ENCODE assay signal across 8 cellular contexts in genomic region chr7:148697950-148698396, GRCh38. TPM values are rescaled to one million over a fixed set of nuclear protein-coding genes. Genes with fewer than 3 reads are reported as not detected.
DNase-seq lines count a peak whose midpoint lies in the region; ATAC-seq and TF ChIP-seq lines count a peak whose summit lies in the region.

No MANE protein-coding gene starts in this region.

- CTCF ChIA-PET in CD8-positive, alpha-beta memory T cell (lab: Charles Lee), result interaction anchor here (0.9 to 1.4 kb wide), 5 partner anchors 11 to 258 kb away, joined by 3 to 5 read pairs (median 4); no protein-coding TSS in a partner anchor

- H3K79me2 ChIP-seq in neural cell (replicated peaks; ENCODE audit: insufficient read depth, low read length), result peaks cover 46% of the 10 kb centered on the region

- POLR2A ChIA-PET in CD8-positive, alpha-beta memory T cell (lab: Charles Lee), result interaction anchor here (0.6 to 2.5 kb wide), 7 partner anchors 75 to 289 kb away, joined by 3 to 11 read pairs (median 3); no protein-coding TSS in a partner anchor

- peaks cover 41 to 55% (median 50%) of the 10 kb centered on the region in 3 donors for H3K4me1 Mint-ChIP-seq in CD8-positive, alpha-beta memory T cell

- H3K4me1 ChIP-seq in CD8-positive, alpha-beta memory T cell (ENCODE audit: insufficient read depth, low read length), result peaks cover 38% of the 10 kb centered on the region
- H3K4me1 ChIP-seq in effector memory CD4-positive, alpha-beta T cell (ENCODE audit: control insufficient read depth, insufficient read depth, low read length, poor library complexity, severe bottlenecking), result peaks cover 20% of the 10 kb centered on the region

- H3K9me3 Mint-ChIP-seq in CD8-positive, alpha-beta memory T cell, result no peaks in the 10 kb centered on the region

- no peaks in the 10 kb centered on the region for H3K9me2 ChIP-seq in neural cell (ENCODE audit: insufficient read depth, low read length)

- no peaks in the 10 kb centered on the region for H4K20me1 ChIP-seq in neural cell (ENCODE audit: insufficient read depth)

- no peaks in the 10 kb centered on the region for H3K9me3 ChIP-seq in CD8-positive, alpha-beta memory T cell (ENCODE audit: low read length)
- H3K9me3 ChIP-seq in effector memory CD4-positive, alpha-beta T cell (ENCODE audit: control insufficient read depth, low read length), result no peaks in the 10 kb centered on the region
- H3K9me3 ChIP-seq in neural cell (ENCODE audit: low read length), result no peaks in the 10 kb centered on the region

- H3K27ac ChIP-seq in CD8-positive, alpha-beta memory T cell (ENCODE audit: low read depth, low read length), result peak overlapping the region; percentile 80
- peak overlapping the region; percentile 84 for H3K27ac ChIP-seq in effector memory CD4-positive, alpha-beta T cell (ENCODE audit: insufficient read depth, low read length, poor library complexity, severe bottlenecking)
- peak overlapping the region; percentile 75 for H3K27ac ChIP-seq in neural cell (ENCODE audit: low read length)

- H3K36me3 Mint-ChIP-seq in CD8-positive, alpha-beta memory T cell, result peaks cover 0 to 6% (median 0%) of the 10 kb centered on the region in 3 donors

- TF ChIP-seq EP300 in neural cell (conservative IDR thresholded peaks at IDR 0.05; ENCODE audit: poor library complexity, severe bottlenecking), result no peak

- TF ChIP-seq CTCF in neural cell (IDR thresholded peaks at IDR 0.05; ENCODE audit: poor library complexity, severe bottlenecking), result no peak
- no peak for TF ChIP-seq CTCF in omental fat pad (IDR thresholded peaks at IDR 0.05)

- H3F3A ChIP-seq in neural cell (ENCODE audit: insufficient read depth, low read length, poor library complexity, severe bottlenecking), result no peaks in the 10 kb centered on the region

- H3K27me3 ChIP-seq in CD8-positive, alpha-beta memory T cell (ENCODE audit: insufficient read depth, low read length, poor library complexity, severe bottlenecking), result no peaks in the 10 kb centered on the region
- no peaks in the 10 kb centered on the region for H3K27me3 ChIP-seq in effector memory CD4-positive, alpha-beta T cell (replicated peaks; ENCODE audit: control insufficient read depth, insufficient read depth, low read length, poor library complexity, severe bottlenecking)
- no peaks in the 10 kb centered on the region for H3K27me3 ChIP-seq in neural cell (ENCODE audit: insufficient read depth, low read depth, low read length)

- H3K27ac Mint-ChIP-seq in CD8-positive, alpha-beta memory T cell, result peak overlapping the region; percentile 88 to 95 (median 94)

- ATAC-seq in GM21723 (IDR thresholded peaks at IDR 0.05; ENCODE audit: unreplicated experiment) (peak; percentile 4), omental fat pad (ENCODE audit: low FRiP score) (no peak), HG03457 (IDR thresholded peaks at IDR 0.05; ENCODE audit: unreplicated experiment) (no peak)

- TF ChIP-seq RAD21 in neural cell (conservative IDR thresholded peaks at IDR 0.05), result no peak

- no peaks in the 10 kb centered on the region for H3K36me3 ChIP-seq in CD8-positive, alpha-beta memory T cell (ENCODE audit: insufficient read depth, low read length)
- no peaks in the 10 kb centered on the region for H3K36me3 ChIP-seq in effector memory CD4-positive, alpha-beta T cell (ENCODE audit: control insufficient read depth, insufficient read depth, low read length)
- H3K36me3 ChIP-seq in neural cell (ENCODE audit: insufficient read depth, low read length), result no peaks in the 10 kb centered on the region

- peak overlapping the region; percentile 63 for H3K4me3 ChIP-seq in CD8-positive, alpha-beta memory T cell (ENCODE audit: low read length)
- peak overlapping the region; percentile 87 for H3K4me3 ChIP-seq in effector memory CD4-positive, alpha-beta T cell (ENCODE audit: insufficient read depth, low read depth, low read length, poor library complexity, severe bottlenecking)
- H3K4me3 ChIP-seq in neural cell (ENCODE audit: low read length), result peak overlapping the region; percentile 86

- peak overlapping the region; percentile 92 for H2AFZ ChIP-seq in neural cell (ENCODE audit: low read depth, low read length)

- peak overlapping the region; percentile 89 for H3K9ac ChIP-seq in neural cell (ENCODE audit: low read length)

- peak in 1 of 5 donors; percentile 27 for DNase-seq in CD8-positive, alpha-beta memory T cell
- DNase-seq in RPMI8226, result peak; percentile 45
- no peak for DNase-seq in effector memory CD4-positive, alpha-beta T cell
- no peak for DNase-seq in omental fat pad (ENCODE audit: low spot score)
- no peak for DNase-seq in SHP77 (lab: John Stamatoyannopoulos, UW)

- peak overlapping the region; percentile 49 for H3K4me2 ChIP-seq in neural cell (ENCODE audit: low read length)

- peak overlapping the region; percentile 84 to 90 (median 88) for H3K4me3 Mint-ChIP-seq in CD8-positive, alpha-beta memory T cell

- H3K27me3 Mint-ChIP-seq in CD8-positive, alpha-beta memory T cell, result no peaks in the 10 kb centered on the region

TF ChIP-seq in neural cell, 6 proteins besides CTCF, POLR2A, EP300 and RAD21:
- TF ChIP-seq REST (IDR thresholded peaks at IDR 0.05; ENCODE audit: borderline replicate concordance), result no peak
- TF ChIP-seq EZH2 (IDR thresholded peaks at IDR 0.05; ENCODE audit: borderline replicate concordance, insufficient read depth, low read length, poor library complexity, severe bottlenecking), result no peak
- TF ChIP-seq POLR2AphosphoS5 (IDR thresholded peaks at IDR 0.05), result no peak
- no peak for TF ChIP-seq SMC3 (conservative IDR thresholded peaks at IDR 0.05; ENCODE audit: poor library complexity)
- TF ChIP-seq MXI1 (conservative IDR thresholded peaks at IDR 0.05; ENCODE audit: poor library complexity, severe bottlenecking), result no peak
- no peak for TF ChIP-seq TAF1 (IDR thresholded peaks at IDR 0.05; ENCODE audit: low read depth)

RNA-seq across cellular contexts. Expression of gene CUL1, which starts 0.7 kb away (rescaled TPM):
- total RNA-seq in CD8-positive, alpha-beta memory T cell, result 10 to 100 TPM; 92.2 to 93.4 TPM
- polyA plus RNA-seq in CD8-positive, alpha-beta memory T cell, result 58.3 TPM
- 75.7 and 77.5 TPM in 2 replicates for polyA plus RNA-seq in neural cell
- 72.3 and 82.4 TPM in 2 replicates for polyA minus RNA-seq in neural cell
- 10 to 100 TPM; 47.0 to 74.5 (median 55.7) TPM for total RNA-seq in omental fat pad
